ENCODE assay signal across 10 cellular contexts in genomic region chr22:35552186-35552842, GRCh38. TPM values are rescaled to one million over a fixed set of nuclear protein-coding genes. Genes with fewer than 3 reads are reported as not detected.
DNase-seq lines count a peak whose midpoint lies in the region; ATAC-seq and TF ChIP-seq lines count a peak whose summit lies in the region.
"Had no signal": no experiment of that assay in that cellular context is flagged by ENCODE, and none has a peak within 500 bp of the region (broad histone marks: within the 10 kb centered on the region; RNA-seq: fewer than 3 reads in every experiment).

No MANE protein-coding gene starts in this region.

- H3K9me3 ChIP-seq in sigmoid colon: no peaks in the 10 kb centered on the region
- H3K9me3 ChIP-seq: Caco-2 had no signal

- H3K27ac ChIP-seq in sigmoid colon: no peak overlapping the region

- H3K36me3 ChIP-seq in sigmoid colon: peaks cover 0 to 53% (median 13%) of the 10 kb centered on the region in 4 donors

- ATAC-seq in HG02623 (IDR thresholded peaks at IDR 0.05; ENCODE audit: unreplicated experiment): no peak

- TF ChIP-seq EP300 in sigmoid colon (IDR thresholded peaks at IDR 0.05): no peak

- DNase-seq in NOMO-1 treated with DMSO at 0.1 percent for 48 hours (lab: John Stamatoyannopoulos, UW; ENCODE audit: unreplicated experiment): peak; percentile 22
- DNase-seq in NOMO-1 treated with dmso at 0.1 percent for 144 hours (lab: John Stamatoyannopoulos, UW; ENCODE audit: unreplicated experiment): no peak
- DNase-seq in activated CD4-positive, CD25-positive, alpha-beta regulatory T cell (lab: John Stamatoyannopoulos, UW): peak; percentile 49 to 64 (median 60)
- peak; percentile 83 for DNase-seq in central memory CD4-positive, alpha-beta T cell
- peak; percentile 82 to 85 for DNase-seq in stimulated activated CD4-positive, alpha-beta T cell treated with anti-CD3 and anti-CD28 coated beads, Interleukin-2, amount 100 ng/mL, for 24 hours
- DNase-seq in sigmoid colon: no peak
- no peak for DNase-seq in DMS114 treated with DMSO at 0.1 percent for 48 hours (lab: John Stamatoyannopoulos, UW; ENCODE audit: unreplicated experiment)

- no peak for TF ChIP-seq CTCF in sigmoid colon (IDR thresholded peaks at IDR 0.05)

- peaks cover 0 to 20% (median 19%) of the 10 kb centered on the region in 4 donors for H3K4me1 ChIP-seq in sigmoid colon
- H3K4me1 ChIP-seq: Caco-2 had no signal

- H3K27me3 ChIP-seq in sigmoid colon: no peaks in the 10 kb centered on the region

- H3K4me3 ChIP-seq in sigmoid colon: no peak overlapping the region

- no peak for TF ChIP-seq POLR2A in sigmoid colon (IDR thresholded peaks at IDR 0.05)

- intact Hi-C loops in sigmoid colon (cut with DNase I): no loop called here

- WGBS in sigmoid colon, 2 donors: 30% methylated on average over 14 of the region's 14 CpGs

RNA-seq across cellular contexts. Expression of gene RASD2, which starts 11.7 kb away (rescaled TPM):
- total RNA-seq in sigmoid colon: 10 to 100 TPM in 3 of 4 donors, 1 to 10 TPM in 1; 6.6 to 22.8 (median 13.7) TPM
- 10 to 100 TPM in 2 of 3 donors, 1 to 10 TPM in 1; 8.4 to 20.6 (median 12.0) TPM for polyA plus RNA-seq in sigmoid colon
- total RNA-seq: T-helper 1 cell treated with Interleukin-12 subunit alpha and Interleukin-12 subunit beta and Interleukin-4 antibody, amounts not matched to agents 30 ng/mL and 1 ng/mL, for 36 hours had no signal

Comparison
In these comparisons a context has a peak if more than half of its experiments do, and no peak if none do; other contexts are left out.
1. DNase-seq: peak in NOMO-1 treated with DMSO at 0.1 percent for 48 hours (single experiment), activated CD4-positive, CD25-positive, alpha-beta regulatory T cell (4 of 4), central memory CD4-positive, alpha-beta T cell (single experiment) and stimulated activated CD4-positive, alpha-beta T cell treated with anti-CD3 and anti-CD28 coated beads, Interleukin-2, amount 100 ng/mL, for 24 hours (2 of 2); none in NOMO-1 treated with dmso at 0.1 percent for 144 hours (single experiment), sigmoid colon (single experiment) and DMS114 treated with DMSO at 0.1 percent for 48 hours (single experiment).